Comparison of ENCODE assay signal across 39 cellular contexts in genomic region chr9:76354221-76354620, GRCh38.
"Had no signal": no experiment of that assay in that cellular context is flagged by ENCODE, and none has a peak within 500 bp of the region (broad histone marks: within the 10 kb centered on the region; RNA-seq: fewer than 3 reads in every experiment).

No MANE protein-coding gene starts in this region.

- H3K27ac Mint-ChIP-seq: activated naive CD4-positive, alpha-beta T cell treated with anti-CD3 and anti-CD28 coated beads for 36 hours; activated naive CD4-positive, alpha-beta T cell treated with anti-CD3 and anti-CD28 coated beads, Interleukin-2, amount 10 ng/mL, durations not matched to agents 7 days and 5 days; activated naive CD4-positive, alpha-beta T cell treated with anti-CD3 and anti-CD28 coated beads, Interleukin-2, amount 50 U/mL, for 24 hours; activated naive CD4-positive, alpha-beta T cell treated with anti-CD3 and anti-CD28 coated beads, Interleukin-2, amount 50 U/mL, for 72 hours; activated naive CD8-positive, alpha-beta T cell; activated naive CD8-positive, alpha-beta T cell treated with anti-CD3 and anti-CD28 coated beads for 36 hours; activated naive CD8-positive, alpha-beta T cell treated with anti-CD3 and anti-CD28 coated beads, Interleukin-2, amount 10 ng/mL, durations not matched to agents 7 days and 5 days; activated naive CD8-positive, alpha-beta T cell treated with anti-CD3 and anti-CD28 coated beads, Interleukin-2, amount 50 U/mL, for 24 hours; activated T-cell treated with anti-CD3 and anti-CD28 coated beads, Interleukin-2, amount 50 U/mL, for 24 hours; activated T-cell treated with anti-CD3 and anti-CD28 coated beads, Interleukin-2, amount 50 U/mL, for 72 hours; activated T-helper 1 cell treated with anti-CD3 and anti-CD28 coated beads, Interleukin-12 subunit alpha, Interleukin-12 subunit beta, Interleukin-2, Interleukin-4 antibody, amounts not matched to agents 30 ng/mL and 10 ng/mL and 1 ng/mL, durations not matched to agents 14 hours and 24 hours and 36 hours; activated T-helper 17 cell treated with anti-CD3 and anti-CD28 coated beads, Interleukin-2, amount 50 U/mL, for 72 hours; activated T-helper 2 cell treated with anti-CD3 and anti-CD28 coated beads, Interferon-gamma antibody, Interleukin-2, Interleukin-4, amounts not matched to agents 10 μg/mL and 5 μg/mL and 100 μg/mL, durations not matched to agents 14 hours and 24 hours and 36 hours; brain had no signal

- H3K36me3 Mint-ChIP-seq: activated naive CD4-positive, alpha-beta T cell treated with anti-CD3 and anti-CD28 coated beads, Interleukin-2, amount 10 ng/mL, durations not matched to agents 7 days and 5 days; activated naive CD4-positive, alpha-beta T cell treated with anti-CD3 and anti-CD28 coated beads, Interleukin-2, amount 50 U/mL, for 24 hours; activated naive CD4-positive, alpha-beta T cell treated with anti-CD3 and anti-CD28 coated beads, Interleukin-2, amount 50 U/mL, for 72 hours; activated naive CD8-positive, alpha-beta T cell; activated naive CD8-positive, alpha-beta T cell treated with anti-CD3 and anti-CD28 coated beads for 36 hours; activated naive CD8-positive, alpha-beta T cell treated with anti-CD3 and anti-CD28 coated beads, Interleukin-2, amount 10 ng/mL, durations not matched to agents 7 days and 5 days; brain had no signal

- H3K9me3 ChIP-seq: adrenal gland, ascending aorta, body of pancreas, breast epithelium had no signal

- FAIRE-seq: astrocyte had no signal

- H3K4me1 Mint-ChIP-seq: activated naive CD4-positive, alpha-beta T cell treated with anti-CD3 and anti-CD28 coated beads, Interleukin-2, amount 10 ng/mL, durations not matched to agents 7 days and 5 days; activated naive CD4-positive, alpha-beta T cell treated with anti-CD3 and anti-CD28 coated beads, Interleukin-2, amount 50 U/mL, for 24 hours; activated naive CD8-positive, alpha-beta T cell treated with anti-CD3 and anti-CD28 coated beads for 36 hours; activated naive CD8-positive, alpha-beta T cell treated with anti-CD3 and anti-CD28 coated beads, Interleukin-2, amount 10 ng/mL, durations not matched to agents 7 days and 5 days; activated naive CD8-positive, alpha-beta T cell treated with anti-CD3 and anti-CD28 coated beads, Interleukin-2, amount 50 U/mL, for 24 hours; activated T-helper 17 cell treated with anti-CD3 and anti-CD28 coated beads, Interleukin-2, amount 50 U/mL, for 72 hours; brain; central memory CD8-positive, alpha-beta T cell had no signal

- H3K36me3 ChIP-seq: adrenal gland, ascending aorta, brain microvascular endothelial cell, breast epithelium, cardiac muscle cell had no signal

- H3K4me1 ChIP-seq: adrenal gland, ascending aorta, body of pancreas, breast epithelium had no signal

- H3K27me3 Mint-ChIP-seq: activated naive CD8-positive, alpha-beta T cell had no signal

- H3K9me3 Mint-ChIP-seq: activated naive CD4-positive, alpha-beta T cell treated with anti-CD3 and anti-CD28 coated beads for 36 hours; activated naive CD4-positive, alpha-beta T cell treated with anti-CD3 and anti-CD28 coated beads, Interleukin-2, amount 10 ng/mL, durations not matched to agents 7 days and 5 days; activated naive CD4-positive, alpha-beta T cell treated with anti-CD3 and anti-CD28 coated beads, Interleukin-2, amount 50 U/mL, for 24 hours; activated naive CD4-positive, alpha-beta T cell treated with anti-CD3 and anti-CD28 coated beads, Interleukin-2, amount 50 U/mL, for 72 hours; activated naive CD8-positive, alpha-beta T cell treated with anti-CD3 and anti-CD28 coated beads for 36 hours; activated naive CD8-positive, alpha-beta T cell treated with anti-CD3 and anti-CD28 coated beads, Interleukin-2, amount 10 ng/mL, durations not matched to agents 7 days and 5 days; activated naive CD8-positive, alpha-beta T cell treated with anti-CD3 and anti-CD28 coated beads, Interleukin-2, amount 50 U/mL, for 24 hours; activated T-cell treated with anti-CD3 and anti-CD28 coated beads, Interleukin-2, amount 50 U/mL, for 24 hours; activated T-cell treated with anti-CD3 and anti-CD28 coated beads, Interleukin-2, amount 50 U/mL, for 4 hours; activated T-cell treated with anti-CD3 and anti-CD28 coated beads, Interleukin-2, amount 50 U/mL, for 72 hours; activated T-helper 1 cell treated with anti-CD3 and anti-CD28 coated beads, Interleukin-12 subunit alpha, Interleukin-12 subunit beta, Interleukin-2, Interleukin-4 antibody, amounts not matched to agents 30 ng/mL and 10 ng/mL and 1 ng/mL, durations not matched to agents 14 hours and 24 hours and 36 hours; activated T-helper 17 cell treated with anti-CD3 and anti-CD28 coated beads, Interleukin-2, amount 50 U/mL, for 72 hours; activated T-helper 2 cell treated with anti-CD3 and anti-CD28 coated beads, Interferon-gamma antibody, Interleukin-2, Interleukin-4, amounts not matched to agents 10 μg/mL and 5 μg/mL and 100 μg/mL, durations not matched to agents 14 hours and 24 hours and 36 hours; central memory CD8-positive, alpha-beta T cell had no signal

- H3K27me3 ChIP-seq: adrenal gland, ascending aorta, body of pancreas, brain microvascular endothelial cell, breast epithelium, cardiac muscle cell had no signal

- H3K4me3 ChIP-seq: adrenal gland, ascending aorta, body of pancreas, breast epithelium, cardiac muscle cell had no signal

- DNase-seq: activated effector memory CD4-positive, alpha-beta T cell treated with anti-CD3 and anti-CD28 coated beads, Interleukin-2, amount 50 U/mL, for 16 hours; activated effector memory CD4-positive, alpha-beta T cell treated with Interleukin-2 at 50 U/mL for 16 hours; activated gamma-delta T cell; activated gamma-delta T cell treated with Interleukin-2 at 50 U/mL for 16 hours; activated naive CD4-positive, alpha-beta T cell; activated naive CD4-positive, alpha-beta T cell treated with anti-CD3 and anti-CD28 coated beads for 36 hours; activated naive CD4-positive, alpha-beta T cell treated with anti-CD3 and anti-CD28 coated beads, Interleukin-2, amount 10 ng/mL, durations not matched to agents 7 days and 5 days; activated naive CD4-positive, alpha-beta T cell treated with anti-CD3 and anti-CD28 coated beads, Interleukin-2, amount 50 U/mL, for 16 hours; activated naive CD4-positive, alpha-beta T cell treated with Interleukin-2 at 50 U/mL for 16 hours; activated naive CD8-positive, alpha-beta T cell treated with anti-CD3 and anti-CD28 coated beads for 36 hours; activated naive CD8-positive, alpha-beta T cell treated with anti-CD3 and anti-CD28 coated beads, Interleukin-2, amount 10 ng/mL, durations not matched to agents 7 days and 5 days; activated naive CD8-positive, alpha-beta T cell treated with anti-CD3 and anti-CD28 coated beads, Interleukin-2, amount 50 U/mL, for 24 hours; activated T-cell treated with anti-CD3 and anti-CD28 coated beads, Interleukin-2, amount 50 U/mL, for 1 hour; activated T-cell treated with anti-CD3 and anti-CD28 coated beads, Interleukin-2, amount 50 U/mL, for 24 hours; activated T-cell treated with anti-CD3 and anti-CD28 coated beads, Interleukin-2, amount 50 U/mL, for 4 hours; activated T-cell treated with anti-CD3 and anti-CD28 coated beads, Interleukin-2, amount 50 U/mL, for 48 hours; activated T-cell treated with anti-CD3 and anti-CD28 coated beads, Interleukin-2, amount 50 U/mL, for 72 hours; adrenal gland; amniotic stem cell; amygdala; anterior cingulate cortex; aorta; body of pancreas; brain microvascular endothelial cell; caudate nucleus; central memory CD4-positive, alpha-beta T cell; cerebellar nuclear complex had no signal

- ATAC-seq: activated naive CD4-positive, alpha-beta T cell treated with anti-CD3 and anti-CD28 coated beads, Interleukin-2, amount 50 U/mL, for 72 hours; activated naive CD8-positive, alpha-beta T cell treated with anti-CD3 and anti-CD28 coated beads, Interleukin-2, amount 50 U/mL, for 24 hours; activated T-cell treated with anti-CD3 and anti-CD28 coated beads, Interleukin-2, amount 50 U/mL, for 4 hours; activated T-cell treated with anti-CD3 and anti-CD28 coated beads, Interleukin-2, amount 50 U/mL, for 72 hours; activated T-helper 17 cell treated with anti-CD3 and anti-CD28 coated beads, Interleukin-2, amount 50 U/mL, for 72 hours; body of pancreas had no signal

- H3K4me3 Mint-ChIP-seq: activated naive CD4-positive, alpha-beta T cell treated with anti-CD3 and anti-CD28 coated beads for 36 hours; activated naive CD4-positive, alpha-beta T cell treated with anti-CD3 and anti-CD28 coated beads, Interleukin-2, amount 10 ng/mL, durations not matched to agents 7 days and 5 days; activated naive CD4-positive, alpha-beta T cell treated with anti-CD3 and anti-CD28 coated beads, Interleukin-2, amount 50 U/mL, for 24 hours; activated naive CD8-positive, alpha-beta T cell; activated naive CD8-positive, alpha-beta T cell treated with anti-CD3 and anti-CD28 coated beads for 36 hours; activated naive CD8-positive, alpha-beta T cell treated with anti-CD3 and anti-CD28 coated beads, Interleukin-2, amount 10 ng/mL, durations not matched to agents 7 days and 5 days; activated naive CD8-positive, alpha-beta T cell treated with anti-CD3 and anti-CD28 coated beads, Interleukin-2, amount 50 U/mL, for 24 hours; activated T-cell treated with anti-CD3 and anti-CD28 coated beads, Interleukin-2, amount 50 U/mL, for 24 hours; activated T-cell treated with anti-CD3 and anti-CD28 coated beads, Interleukin-2, amount 50 U/mL, for 4 hours; activated T-cell treated with anti-CD3 and anti-CD28 coated beads, Interleukin-2, amount 50 U/mL, for 72 hours; activated T-helper 1 cell treated with anti-CD3 and anti-CD28 coated beads, Interleukin-12 subunit alpha, Interleukin-12 subunit beta, Interleukin-2, Interleukin-4 antibody, amounts not matched to agents 30 ng/mL and 10 ng/mL and 1 ng/mL, durations not matched to agents 14 hours and 24 hours and 36 hours; activated T-helper 17 cell treated with anti-CD3 and anti-CD28 coated beads, Interleukin-2, amount 50 U/mL, for 72 hours; brain; central memory CD8-positive, alpha-beta T cell had no signal

- H3K27ac ChIP-seq: adrenal gland, ascending aorta, body of pancreas, brain microvascular endothelial cell, breast epithelium, cardiac muscle cell had no signal
